ENCODE assay signal across 28 cellular contexts in the genomic region with DNA sequence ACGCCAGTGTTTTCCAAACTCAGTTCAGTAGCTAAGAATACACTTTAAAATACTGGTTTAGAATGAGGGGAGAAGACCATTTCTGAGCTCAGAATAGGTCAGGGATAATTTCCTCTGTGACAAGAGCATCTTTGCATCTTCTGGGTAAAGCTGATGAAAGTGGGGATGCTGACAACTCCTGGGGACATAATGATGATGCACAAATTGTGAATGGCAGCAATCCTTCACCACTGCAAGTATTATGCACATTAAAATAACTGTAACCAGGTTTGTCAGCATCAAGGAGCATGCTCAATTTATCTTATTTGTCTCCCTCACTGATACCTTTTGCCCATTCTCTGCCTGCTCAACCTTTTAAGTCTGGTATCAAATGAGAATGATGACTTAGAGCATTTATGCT.
"Had no signal": no experiment of that assay in that cellular context is flagged by ENCODE, and none has a peak within 500 bp of the region (broad histone marks: within the 10 kb centered on the region; RNA-seq: fewer than 3 reads in every experiment).

No MANE protein-coding gene starts in this region.

- H3K9me3 Mint-ChIP-seq: stimulated activated memory B cell treated with anti-CD40 and anti-IgM and Interleukin-4, amounts not matched to agents 10 μg/mL and 1 μg/mL and 100 μg/mL, for 72 hours; type B pancreatic cell had no signal

- H3K36me3 Mint-ChIP-seq: stimulated activated effector memory CD8-positive, alpha-beta T cell treated with anti-CD3 and anti-CD28 coated beads, Interleukin-12 subunit alpha, Interleukin-12 subunit beta, amount 100 ng/mL, for 72 hours; stimulated activated memory B cell treated with anti-CD40 and anti-IgM and Interleukin-4, amounts not matched to agents 10 μg/mL and 1 μg/mL and 100 μg/mL, for 72 hours; stimulated activated naive B cell treated with anti-CD40 and anti-IgM and Interleukin-4, amounts not matched to agents 10 μg/mL and 1 μg/mL and 100 μg/mL, for 72 hours; type B pancreatic cell had no signal

- H3K36me3 ChIP-seq: stomach, suprapubic skin, thoracic aorta, thyroid gland, tibial artery, tibial nerve, transverse colon, upper lobe of left lung, upper lobe of right lung, uterus, vagina had no signal

- H3K27me3 ChIP-seq: stomach, suprapubic skin, testis, thyroid gland, tibial artery, tibial nerve, transverse colon, upper lobe of left lung, upper lobe of right lung, uterus, vagina had no signal

- H3K4me3 ChIP-seq: stomach, suprapubic skin, testis, thoracic aorta, thyroid gland, tibial artery, tibial nerve, transverse colon, upper lobe of left lung, upper lobe of right lung, uterus, vagina had no signal

- H3K4me1 ChIP-seq: stomach, suprapubic skin, testis, thyroid gland, transverse colon, upper lobe of left lung, upper lobe of right lung, uterus, vagina had no signal

- H3K9me3 ChIP-seq: stomach, suprapubic skin, testis, thoracic aorta, thyroid gland, tibial artery, tibial nerve, transverse colon, upper lobe of left lung, upper lobe of right lung, uterus, vagina had no signal

- H3K4me1 Mint-ChIP-seq: stimulated activated effector memory CD8-positive, alpha-beta T cell treated with anti-CD3 and anti-CD28 coated beads, Interleukin-12 subunit alpha, Interleukin-12 subunit beta, amount 100 ng/mL, for 72 hours; stimulated activated memory B cell treated with anti-CD40 and anti-IgM and Interleukin-4, amounts not matched to agents 10 μg/mL and 1 μg/mL and 100 μg/mL, for 72 hours; stimulated activated naive B cell treated with anti-CD40 and anti-IgM and Interleukin-4, amounts not matched to agents 10 μg/mL and 1 μg/mL and 100 μg/mL, for 72 hours; stimulated activated naive CD8-positive, alpha-beta T cell treated with anti-CD3 and anti-CD28 coated beads, Interleukin-15, amount 100 ng/mL, for 72 hours had no signal

- H3K4me3 Mint-ChIP-seq: stimulated activated effector memory CD8-positive, alpha-beta T cell treated with anti-CD3 and anti-CD28 coated beads, Interleukin-12 subunit alpha, Interleukin-12 subunit beta, amount 100 ng/mL, for 72 hours; stimulated activated memory B cell treated with anti-CD40 and anti-IgM and Interleukin-4, amounts not matched to agents 10 μg/mL and 1 μg/mL and 100 μg/mL, for 72 hours; stimulated activated naive B cell treated with anti-CD40 and anti-IgM and Interleukin-4, amounts not matched to agents 10 μg/mL and 1 μg/mL and 100 μg/mL, for 72 hours; stimulated activated naive CD8-positive, alpha-beta T cell treated with anti-CD3 and anti-CD28 coated beads, Interleukin-15, amount 100 ng/mL, for 72 hours; stimulated activated naive CD8-positive, alpha-beta T cell treated with anti-CD3 and anti-CD28 coated beads, Interleukin-15, Interleukin-2, amounts not matched to agents 100 ng/mL and 50 ng/mL, for 24 hours; type B pancreatic cell had no signal

- H3K27ac Mint-ChIP-seq: stimulated activated effector memory CD8-positive, alpha-beta T cell treated with anti-CD3 and anti-CD28 coated beads, Interleukin-12 subunit alpha, Interleukin-12 subunit beta, amount 100 ng/mL, for 72 hours; stimulated activated memory B cell treated with anti-CD40 and anti-IgM and Interleukin-4, amounts not matched to agents 10 μg/mL and 1 μg/mL and 100 μg/mL, for 72 hours; stimulated activated naive B cell treated with anti-CD40 and anti-IgM and Interleukin-4, amounts not matched to agents 10 μg/mL and 1 μg/mL and 100 μg/mL, for 72 hours; stimulated activated naive CD8-positive, alpha-beta T cell treated with anti-CD3 and anti-CD28 coated beads, Interleukin-15, amount 100 ng/mL, for 72 hours; stimulated activated naive CD8-positive, alpha-beta T cell treated with anti-CD3 and anti-CD28 coated beads, Interleukin-15, Interleukin-2, amounts not matched to agents 100 ng/mL and 50 ng/mL, for 24 hours; type B pancreatic cell had no signal

- DNase-seq: stimulated activated CD4-positive, alpha-beta T cell treated with anti-CD3 and anti-CD28 coated beads, Interleukin-2, amount 100 ng/mL, for 48 hours; stimulated activated CD4-positive, alpha-beta T cell treated with anti-CD3 and anti-CD28 coated beads, Interleukin-4, amount 100 ng/mL, for 1 hour; stimulated activated CD4-positive, alpha-beta T cell treated with anti-CD3 and anti-CD28 coated beads, Interleukin-4, amount 100 ng/mL, for 24 hours; stimulated activated CD4-positive, alpha-beta T cell treated with anti-CD3 and anti-CD28 coated beads, Interleukin-4, amount 100 ng/mL, for 4 hours; stimulated activated CD8-positive, alpha-beta memory T cell treated with anti-CD3 and anti-CD28 coated beads, Interleukin-4, amount 100 ng/mL, for 48 hours; stimulated activated naive B cell treated with anti-CD40 and anti-IgM and Interleukin-4, amounts not matched to agents 10 μg/mL and 1 μg/mL and 100 μg/mL, for 72 hours; stimulated activated naive CD4-positive, alpha-beta T cell; stimulated activated naive CD4-positive, alpha-beta T cell treated with Interleukin-2 at 50 U/mL for 16 hours; stimulated activated naive CD8-positive, alpha-beta T cell treated with anti-CD3 and anti-CD28 coated beads, Interleukin-15, amount 100 ng/mL, for 72 hours; stimulated activated naive CD8-positive, alpha-beta T cell treated with anti-CD3 and anti-CD28 coated beads, Interleukin-15, Interleukin-2, amounts not matched to agents 100 U/mL and 50 U/mL, for 24 hours; stomach; substantia nigra; testis; thyroid gland; tibial artery; transverse colon; trophoblast cell; upper lobe of left lung; upper lobe of right lung; uterus had no signal

- H3K27ac ChIP-seq: stomach, suprapubic skin, testis, thoracic aorta, thyroid gland, tibial artery, tibial nerve, transverse colon, upper lobe of left lung, upper lobe of right lung, uterus, vagina had no signal

- H3K27me3 Mint-ChIP-seq: stimulated activated memory B cell treated with anti-CD40 and anti-IgM and Interleukin-4, amounts not matched to agents 10 μg/mL and 1 μg/mL and 100 μg/mL, for 72 hours; stimulated activated naive B cell treated with anti-CD40 and anti-IgM and Interleukin-4, amounts not matched to agents 10 μg/mL and 1 μg/mL and 100 μg/mL, for 72 hours; stimulated activated naive CD8-positive, alpha-beta T cell treated with anti-CD3 and anti-CD28 coated beads, Interleukin-15, amount 100 ng/mL, for 72 hours; stimulated activated naive CD8-positive, alpha-beta T cell treated with anti-CD3 and anti-CD28 coated beads, Interleukin-15, Interleukin-2, amounts not matched to agents 100 ng/mL and 50 ng/mL, for 24 hours; type B pancreatic cell had no signal
